Comparison of ENCODE assay signal across 23 cellular contexts in the genomic region with DNA sequence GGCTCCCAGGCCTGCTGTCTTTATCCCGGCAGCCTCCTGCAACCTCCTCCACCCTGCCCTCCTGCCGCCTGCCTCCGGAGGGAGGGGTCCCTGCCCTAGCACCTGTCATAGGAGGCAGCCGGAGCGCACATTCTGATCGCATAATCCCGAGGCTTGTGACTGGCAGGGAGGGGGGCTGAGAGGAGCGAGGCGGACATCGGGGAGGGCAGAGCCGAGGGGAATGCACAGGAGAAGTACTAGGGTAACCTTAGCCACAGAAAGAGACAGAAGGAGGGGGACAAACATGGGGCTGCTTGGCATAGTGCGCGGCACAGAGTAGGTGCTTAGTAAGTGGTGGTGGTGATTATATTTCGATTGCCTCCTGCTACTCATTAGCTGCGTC. TPM values are rescaled to one million over a fixed set of nuclear protein-coding genes. Genes with fewer than 3 reads are reported as not detected.
DNase-seq lines count a peak whose midpoint lies in the region; ATAC-seq and TF ChIP-seq lines count a peak whose summit lies in the region.
"Had no signal": no experiment of that assay in that cellular context is flagged by ENCODE, and none has a peak within 500 bp of the region (broad histone marks: within the 10 kb centered on the region; RNA-seq: fewer than 3 reads in every experiment).

No MANE protein-coding gene starts in this region.

- H3K9ac ChIP-seq in HUES48 (ENCODE audit: low read depth, low read length) = no peak overlapping the region

- TF ChIP-seq CTCF in Calu3 (IDR thresholded peaks at IDR 0.05; ENCODE audit: unreplicated experiment) (no peak), foreskin keratinocyte (conservative IDR thresholded peaks at IDR 0.05) (no peak), GM20000 (IDR thresholded peaks at IDR 0.05; ENCODE audit: extremely low read depth, missing control alignments) (no peak)

- no peak for ATAC-seq in foreskin keratinocyte
- ATAC-seq in HG03565 (IDR thresholded peaks at IDR 0.05; ENCODE audit: unreplicated experiment) = no peak
- ATAC-seq: activated naive CD4-positive, alpha-beta T cell treated with anti-CD3 and anti-CD28 coated beads, Interleukin-2, amount 50 U/mL, for 72 hours; activated T-cell treated with anti-CD3 and anti-CD28 coated beads, Interleukin-2, amount 50 U/mL, for 4 hours; stimulated activated effector memory CD8-positive, alpha-beta T cell treated with anti-CD3 and anti-CD28 coated beads, Interleukin-12 subunit alpha, Interleukin-12 subunit beta, amount 100 ng/mL, for 72 hours had no signal

- no peaks in the 10 kb centered on the region for H3K36me3 Mint-ChIP-seq in Calu3 (ENCODE audit: insufficient read depth, unreplicated experiment)
- H3K36me3 Mint-ChIP-seq: memory B cell; stimulated activated effector memory CD8-positive, alpha-beta T cell treated with anti-CD3 and anti-CD28 coated beads, Interleukin-12 subunit alpha, Interleukin-12 subunit beta, amount 100 ng/mL, for 72 hours had no signal

- H3K9me3 ChIP-seq in HUES48 (ENCODE audit: control insufficient read depth, insufficient read depth, low read length) = no peaks in the 10 kb centered on the region
- no peaks in the 10 kb centered on the region for H3K9me3 ChIP-seq in iPS DF 6.9 (ENCODE audit: control insufficient read depth, insufficient read depth, low read length)
- H3K9me3 ChIP-seq in neuron (ENCODE audit: low read length) = peaks cover 1% of the 10 kb centered on the region
- H3K9me3 ChIP-seq: thoracic aorta had no signal

- DNase-seq in Calu3 (no peak), iPS DF 6.9 (ENCODE audit: low read depth, low spot score) (no peak), foreskin keratinocyte (no peak), GM20000 (ENCODE audit: low spot score) (no peak)
- DNase-seq: activated CD4-positive, alpha-beta T cell treated with anti-CD3 and anti-CD28 coated beads, Interleukin-2, amount 50 U/mL, for 48 hours; activated T-cell treated with anti-CD3 and anti-CD28 coated beads, Interleukin-2, amount 50 U/mL, for 4 hours; KG1; NCI-H2081 treated with DMSO at 0.1 percent for 48 hours; NCI-H526 treated with DMSO at 0.1 percent for 48 hours; SHP77 treated with DMSO at 0.1 percent for 48 hours; stimulated activated CD4-positive, alpha-beta T cell treated with anti-CD3 and anti-CD28 coated beads, Interleukin-15, amount 100 ng/mL, for 24 hours; T-helper 1 cell had no signal

- BruUV-seq in Calu3 (replicated peaks; lab: Mats Ljungman, UMichigan) = no TSS peak

- H3K27ac ChIP-seq in HUES48 (ENCODE audit: low read depth, low read length) (no peak overlapping the region), iPS DF 6.9 (ENCODE audit: low read length) (no peak overlapping the region), foreskin keratinocyte (no peak overlapping the region)
- H3K27ac ChIP-seq: thoracic aorta, VCaP had no signal

- H3K36me3 ChIP-seq in HUES48 (ENCODE audit: control insufficient read depth, insufficient read depth, low read length) (no peaks in the 10 kb centered on the region), iPS DF 6.9 (ENCODE audit: control insufficient read depth, insufficient read depth, low read length) (no peaks in the 10 kb centered on the region), neuron (ENCODE audit: insufficient read depth, low read length) (no peaks in the 10 kb centered on the region)
- H3K36me3 ChIP-seq: thoracic aorta had no signal

- no peak overlapping the region for H2AFZ ChIP-seq in neuron (ENCODE audit: low read depth, low read length)

- H3K27me3 ChIP-seq in HUES48 (ENCODE audit: control insufficient read depth, insufficient read depth, low read length) = peaks cover 100% of the 10 kb centered on the region
- peaks cover 98% of the 10 kb centered on the region for H3K27me3 ChIP-seq in iPS DF 6.9 (ENCODE audit: control insufficient read depth, insufficient read depth, low read length)
- H3K27me3 ChIP-seq in neuron (ENCODE audit: insufficient read depth, low read length) = peaks cover 98% of the 10 kb centered on the region
- peaks cover 100% of the 10 kb centered on the region for H3K27me3 ChIP-seq in foreskin keratinocyte

- H3K9me3 Mint-ChIP-seq in Calu3 (ENCODE audit: low read depth, unreplicated experiment) = no peaks in the 10 kb centered on the region
- H3K9me3 Mint-ChIP-seq: activated T-cell treated with anti-CD3 and anti-CD28 coated beads, Interleukin-2, amount 50 U/mL, for 4 hours; neural crest cell; stimulated activated effector memory CD8-positive, alpha-beta T cell treated with anti-CD3 and anti-CD28 coated beads, Interleukin-12 subunit alpha, Interleukin-12 subunit beta, amount 100 ng/mL, for 72 hours had no signal

- no CpG with 5 or more reads among the region's 15 CpGs for WGBS in iPS DF 6.9 (ENCODE audit: insufficient coverage, insufficient read length)

- H3K27me3 Mint-ChIP-seq in Calu3 (ENCODE audit: unreplicated experiment) = peaks cover 99% of the 10 kb centered on the region

- no peaks in the 10 kb centered on the region for H3K4me1 Mint-ChIP-seq in Calu3 (ENCODE audit: low read depth, unreplicated experiment)

- intact Hi-C loops in Calu3 (cut with micrococcal nuclease; ENCODE audit: unreplicated experiment) = no loop called here

- H3K4me1 ChIP-seq in HUES48 (ENCODE audit: control insufficient read depth, insufficient read depth, low read length) (0 out of 2 replicates have a peak, but pooled peaks cover 10% of the 10 kb centered on the region), iPS DF 6.9 (ENCODE audit: control insufficient read depth, insufficient read depth, low read length) (peaks cover 2% of the 10 kb centered on the region), neuron (ENCODE audit: insufficient read depth, low read length) (peaks cover 8% of the 10 kb centered on the region), foreskin keratinocyte (no peaks in the 10 kb centered on the region)

- H3K4me3 ChIP-seq in HUES48 (ENCODE audit: low read depth, low read length) (peak overlapping the region; percentile 58), iPS DF 6.9 (ENCODE audit: low read length) (peak overlapping the region; percentile 19; the same call in 1 of the 2 replicates), neuron (ENCODE audit: low read length) (peak overlapping the region; percentile 18)
- H3K4me3 ChIP-seq: thoracic aorta had no signal

- peak overlapping the region; percentile 36 for H3K4me3 Mint-ChIP-seq in Calu3 (ENCODE audit: low read depth, unreplicated experiment)
- H3K4me3 Mint-ChIP-seq: activated T-cell treated with anti-CD3 and anti-CD28 coated beads, Interleukin-2, amount 50 U/mL, for 4 hours; memory B cell; stimulated activated effector memory CD8-positive, alpha-beta T cell treated with anti-CD3 and anti-CD28 coated beads, Interleukin-12 subunit alpha, Interleukin-12 subunit beta, amount 100 ng/mL, for 72 hours had no signal

- CTCF ChIA-PET in Calu3 (lab: Charles Lee) = no interaction called here

- H3K27ac Mint-ChIP-seq in Calu3 (ENCODE audit: unreplicated experiment) = no peak overlapping the region
- H3K27ac Mint-ChIP-seq: activated naive CD4-positive, alpha-beta T cell treated with anti-CD3 and anti-CD28 coated beads, Interleukin-2, amount 50 U/mL, for 72 hours; memory B cell; stimulated activated effector memory CD8-positive, alpha-beta T cell treated with anti-CD3 and anti-CD28 coated beads, Interleukin-12 subunit alpha, Interleukin-12 subunit beta, amount 100 ng/mL, for 72 hours had no signal

RNA-seq across cellular contexts. Expression of a gene that starts 9.2 kb away (rescaled TPM):
- not detected in 2 replicates for total RNA-seq in Calu3 (2022)
- not detected in 2 replicates for total RNA-seq in foreskin keratinocyte
- polyA plus RNA-seq in foreskin keratinocyte = not detected in 2 replicates
- total RNA-seq: activated naive CD4-positive, alpha-beta T cell treated with anti-CD3 and anti-CD28 coated beads, Interleukin-2, amount 50 U/mL, for 72 hours; activated T-cell treated with anti-CD3 and anti-CD28 coated beads, Interleukin-2, amount 50 U/mL, for 4 hours; astrocyte; kidney epithelial cell; thoracic aorta had no signal
